In the genomic region with DNA sequence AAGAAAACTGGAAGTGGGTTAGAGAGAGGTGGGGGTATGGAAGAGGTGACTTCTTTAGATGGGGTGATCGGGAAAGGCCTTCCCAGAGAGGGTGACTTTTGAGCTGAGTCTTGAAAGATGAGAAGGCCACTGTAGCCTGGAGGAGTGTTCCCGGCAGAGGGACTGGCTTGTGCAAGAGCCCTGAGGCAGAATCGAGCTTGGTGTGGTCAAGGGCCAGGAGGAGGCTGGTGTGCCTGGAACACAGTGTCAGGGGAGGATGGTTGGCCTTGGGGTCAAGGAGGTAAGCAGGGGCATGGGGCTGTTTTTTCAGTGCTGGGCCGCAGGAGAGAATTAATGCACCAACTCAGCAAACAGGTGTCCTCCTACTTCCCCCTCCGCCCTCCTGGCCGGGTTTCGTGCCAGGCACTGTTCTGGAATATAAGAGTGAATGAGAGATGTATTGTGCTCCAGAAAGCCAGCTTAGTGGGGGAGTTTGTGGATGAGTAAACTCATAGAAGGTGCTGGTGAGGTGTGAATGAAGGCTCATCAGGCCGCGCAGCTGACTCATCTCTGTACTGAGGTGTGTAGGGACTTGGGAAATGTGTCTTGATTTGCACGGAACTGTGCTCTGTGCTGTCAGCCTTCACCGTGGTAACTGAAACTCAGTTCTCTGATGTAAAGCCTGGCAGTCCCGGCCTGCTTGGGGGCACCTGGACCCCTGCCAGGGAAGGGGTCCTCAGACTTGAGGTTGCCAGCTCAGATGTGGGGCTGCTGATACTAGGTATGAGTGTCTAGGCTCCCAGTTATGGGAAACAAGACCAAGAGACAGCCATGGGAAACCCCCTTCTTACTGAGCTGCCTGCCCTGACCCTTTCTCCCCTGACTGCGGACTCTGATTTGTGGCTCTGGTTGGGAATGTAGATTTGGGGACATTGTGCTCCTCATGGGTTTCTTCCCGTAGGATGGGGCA, we compare ENCODE assay signal across 8 cellular contexts. TPM values are rescaled to one million over a fixed set of nuclear protein-coding genes. Genes with fewer than 3 reads are reported as not detected.
DNase-seq lines count a peak whose midpoint lies in the region; ATAC-seq and TF ChIP-seq lines count a peak whose summit lies in the region.

No MANE protein-coding gene starts in this region.

- H3K27ac ChIP-seq in psoas muscle: no peak overlapping the region

- WGBS in psoas muscle, 3 donors: 81 to 85% (median 81%) methylated on average over 14 of the region's 14 CpGs

- no peak for TF ChIP-seq CTCF in psoas muscle (IDR thresholded peaks at IDR 0.05)

- H3K9me3 ChIP-seq in psoas muscle: no peaks in the 10 kb centered on the region

- H3K36me3 ChIP-seq in psoas muscle (ENCODE audit: insufficient read depth in 1 of 2, low read depth in 1 of 2): no peaks in the 10 kb centered on the region

- H3K27me3 Mint-ChIP-seq in stimulated activated naive CD8-positive, alpha-beta T cell treated with anti-CD3 and anti-CD28 coated beads, Interleukin-15, Interleukin-2, amounts not matched to agents 100 ng/mL and 50 ng/mL, for 24 hours: no peaks in the 10 kb centered on the region

- DNase-seq in activated CD8-positive, alpha-beta memory T cell treated with anti-CD3 and anti-CD28 coated beads for 48 hours (ENCODE audit: low read depth in 2 of 3, low spot score in 2 of 3): peak in 2 of 3 experiments; percentile 63 to 64
- DNase-seq in head of caudate nucleus (peak in 37 of 42 donors; percentile 25 to 93 (median 65)), NOMO-1 treated with DMSO at 0.1 percent for 48 hours (lab: John Stamatoyannopoulos, UW; ENCODE audit: unreplicated experiment) (no peak), psoas muscle (no peak), hepatic stellate cell (ENCODE audit: low spot score) (no peak)

- H3K36me3 Mint-ChIP-seq in stimulated activated naive CD8-positive, alpha-beta T cell treated with anti-CD3 and anti-CD28 coated beads, Interleukin-15, Interleukin-2, amounts not matched to agents 100 ng/mL and 50 ng/mL, for 24 hours (ENCODE audit: low read depth): peaks cover 23% of the 10 kb centered on the region

- intact Hi-C loops in head of caudate nucleus (cut with DNase I): no loop called here
- intact Hi-C loops in psoas muscle (cut with DNase I): no loop called here

- H3K4me3 Mint-ChIP-seq in stimulated activated naive CD8-positive, alpha-beta T cell treated with anti-CD3 and anti-CD28 coated beads, Interleukin-15, Interleukin-2, amounts not matched to agents 100 ng/mL and 50 ng/mL, for 24 hours: peak overlapping the region; percentile 76

- peaks cover 99% of the 10 kb centered on the region for H3K4me1 Mint-ChIP-seq in stimulated activated naive CD8-positive, alpha-beta T cell treated with anti-CD3 and anti-CD28 coated beads, Interleukin-15, Interleukin-2, amounts not matched to agents 100 ng/mL and 50 ng/mL, for 24 hours (ENCODE audit: low read depth)

- H3K27me3 ChIP-seq in psoas muscle (ENCODE audit: insufficient read depth in 3 of 3, low read length in 2 of 3): no peaks in the 10 kb centered on the region

- no peaks in the 10 kb centered on the region for H3K9me3 Mint-ChIP-seq in stimulated activated naive CD8-positive, alpha-beta T cell treated with anti-CD3 and anti-CD28 coated beads, Interleukin-15, Interleukin-2, amounts not matched to agents 100 ng/mL and 50 ng/mL, for 24 hours

- peak; percentile 80 for ATAC-seq in GM19395 (IDR thresholded peaks at IDR 0.05; ENCODE audit: unreplicated experiment)
- ATAC-seq in HG03354 (IDR thresholded peaks at IDR 0.05; ENCODE audit: poor library complexity, severe bottlenecking, unreplicated experiment): peak; percentile 71
- ATAC-seq in psoas muscle: no peak

- H3K4me3 ChIP-seq in psoas muscle: no peak overlapping the region

- no peaks in the 10 kb centered on the region for H3K4me1 ChIP-seq in psoas muscle

- peak overlapping the region; percentile 100 for H3K27ac Mint-ChIP-seq in stimulated activated naive CD8-positive, alpha-beta T cell treated with anti-CD3 and anti-CD28 coated beads, Interleukin-15, Interleukin-2, amounts not matched to agents 100 ng/mL and 50 ng/mL, for 24 hours

RNA-seq across cellular contexts. Expression of a gene that starts 15.3 kb away (rescaled TPM):
- 10 to 100 TPM; 46.5 to 93.0 (median 70.7) TPM for total RNA-seq in psoas muscle
- 10 to 100 TPM in 2 of 3 donors, 1 to 10 TPM in 1; 7.8 to 14.5 (median 12.9) TPM for polyA plus RNA-seq in psoas muscle

Comparison
In these comparisons a context has a peak if more than half of its experiments do, and no peak if none do; other contexts are left out.
1. ATAC-seq: peak in GM19395 (single experiment) and HG03354 (single experiment); none in psoas muscle (0 of 4).
2. DNase-seq: peak in activated CD8-positive, alpha-beta memory T cell treated with anti-CD3 and anti-CD28 coated beads for 48 hours (2 of 3) and head of caudate nucleus (37 of 42); none in NOMO-1 treated with DMSO at 0.1 percent for 48 hours (single experiment), psoas muscle (0 of 2) and hepatic stellate cell (single experiment).